ENCODE assay signal across 19 cellular contexts in the genomic region with DNA sequence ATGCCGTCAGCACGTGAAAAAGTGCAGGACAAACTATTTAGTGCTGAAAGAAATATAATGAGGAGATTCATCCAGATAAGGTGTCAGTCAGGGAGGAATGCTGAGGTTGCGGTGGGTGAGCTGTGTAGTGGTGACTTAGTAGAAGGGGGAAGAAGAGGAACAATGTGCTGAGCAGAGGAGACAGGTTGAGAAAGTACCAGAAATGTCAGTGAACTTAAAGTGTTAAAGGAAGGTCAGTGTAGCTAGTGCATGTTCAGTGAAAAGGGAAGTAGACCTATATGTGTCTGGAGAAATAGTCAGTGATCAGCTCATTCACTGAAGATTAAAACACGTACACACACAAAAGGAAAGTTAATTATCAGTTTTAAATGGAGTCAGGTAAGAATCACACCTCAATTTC.
DNase-seq lines count a peak whose midpoint lies in the region; ATAC-seq, FAIRE-seq and TF ChIP-seq lines count a peak whose summit lies in the region.
"Had no signal": no experiment of that assay in that cellular context is flagged by ENCODE, and none has a peak within 500 bp of the region (broad histone marks: within the 10 kb centered on the region; RNA-seq: fewer than 3 reads in every experiment).

No MANE protein-coding gene starts in this region.

- no peaks in the 10 kb centered on the region for H3K9me2 ChIP-seq in PC-9 (ENCODE audit: insufficient read depth)

- H3K27me3 ChIP-seq in PC-9 (ENCODE audit: insufficient read depth, low read depth), result no peaks in the 10 kb centered on the region
- H3K27me3 ChIP-seq in tibial artery, result no peaks in the 10 kb centered on the region
- H3K27me3 ChIP-seq: pancreas, transverse colon had no signal

- no peaks in the 10 kb centered on the region for H3K4me1 ChIP-seq in PC-9 (replicated peaks; ENCODE audit: insufficient read depth)
- peaks cover 0 to 10% (median 0%) of the 10 kb centered on the region in 4 donors for H3K4me1 ChIP-seq in tibial artery
- H3K4me1 ChIP-seq: pancreas, transverse colon had no signal

- H4K20me1 ChIP-seq in PC-9 (ENCODE audit: insufficient read depth), result no peaks in the 10 kb centered on the region

- no peaks in the 10 kb centered on the region for H3F3A ChIP-seq in PC-9 (ENCODE audit: insufficient read depth, low read depth)

- H3K27ac ChIP-seq in PC-9 (no peak overlapping the region), tibial artery (no peak overlapping the region)
- H3K27ac ChIP-seq: pancreas, transverse colon, VCaP had no signal

- BruUV-seq in PC-9 (replicated peaks; lab: Mats Ljungman, UMichigan), result no TSS peak

- intact Hi-C loops in PC-9 (cut with micrococcal nuclease; ENCODE audit: unreplicated experiment), result no loop called here
- intact Hi-C loops in tibial artery (cut with DNase I; ENCODE audit: low total_unique reads), result no loop called here

- no peaks in the 10 kb centered on the region for H3K9me3 ChIP-seq in PC-9 (ENCODE audit: insufficient read depth, low read depth)
- H3K9me3 ChIP-seq in tibial artery, result no peaks in the 10 kb centered on the region
- H3K9me3 ChIP-seq: pancreas, transverse colon had no signal

- no peak for TF ChIP-seq CTCF in PC-9 (conservative IDR thresholded peaks at IDR 0.05)
- TF ChIP-seq CTCF in tibial artery (IDR thresholded peaks at IDR 0.05), result no peak

- CTCF ChIA-PET in PC-9 (lab: Charles Lee), result no interaction called here

- H3K36me3 ChIP-seq in PC-9 (ENCODE audit: low read depth) (no peaks in the 10 kb centered on the region), tibial artery (no peaks in the 10 kb centered on the region)
- H3K36me3 ChIP-seq: pancreas, transverse colon had no signal

- no peak overlapping the region for H3K4me2 ChIP-seq in PC-9

- H3K79me2 ChIP-seq in PC-9 (ENCODE audit: low read depth), result no peaks in the 10 kb centered on the region

- peak; percentile 79 for FAIRE-seq in GM18507 (lab: Jason Lieb, UNC)
- FAIRE-seq: pancreas had no signal

- no peak overlapping the region for H3K4me3 ChIP-seq in PC-9
- H3K4me3 ChIP-seq in tibial artery, result no peak overlapping the region
- H3K4me3 ChIP-seq: pancreas, transverse colon had no signal

- DNase-seq in GM18507 (ENCODE audit: extremely low spot score, insufficient read length, low read depth), result no peak
- no peak for DNase-seq in PC-9
- no peak for DNase-seq in tibial artery
- no peak for DNase-seq in T-helper 1 cell
- no peak for DNase-seq in NCI-H2227 treated with DMSO at 0.1 percent for 48 hours (lab: John Stamatoyannopoulos, UW)
- DNase-seq in effector CD8-positive, alpha-beta T cell (lab: John Stamatoyannopoulos, UW), result no peak
- DNase-seq: activated CD8-positive, alpha-beta memory T cell treated with anti-CD3 and anti-CD28 coated beads for 24 hours; activated effector memory CD4-positive, alpha-beta T cell treated with Interleukin-2 at 50 U/mL for 16 hours; CD4-positive, alpha-beta memory T cell; endodermal cell; HCEC 1CT; NCI-H146; NCI-H510A; pancreas; transverse colon had no signal

- POLR2A ChIA-PET in PC-9 (lab: Charles Lee; ENCODE audit: unreplicated experiment), result no interaction called here

- peak; percentile 62 for ATAC-seq in GM19395 (IDR thresholded peaks at IDR 0.05; ENCODE audit: unreplicated experiment)
- ATAC-seq in HG03064 (IDR thresholded peaks at IDR 0.05; ENCODE audit: low read depth, unreplicated experiment), result peak; percentile 66
- ATAC-seq: left lobe of liver, pancreas had no signal

- H2AFZ ChIP-seq in PC-9, result 0 out of 2 replicates have a peak overlapping the region, but pooled peaks have one; percentile 22
